Comparison of ENCODE assay signal across 20 cellular contexts in genomic region chr7:46784746-46785145, GRCh38.
DNase-seq lines count a peak whose midpoint lies in the region; ATAC-seq, FAIRE-seq and TF ChIP-seq lines count a peak whose summit lies in the region.
"Had no signal": no experiment of that assay in that cellular context is flagged by ENCODE, and none has a peak within 500 bp of the region (broad histone marks: within the 10 kb centered on the region; RNA-seq: fewer than 3 reads in every experiment).

No MANE protein-coding gene starts in this region.

- intact Hi-C loops in HepG2 (cut with micrococcal nuclease; ENCODE audit: unreplicated experiment): no loop called here

- FAIRE-seq in HepG2 (lab: Jason Lieb, UNC): no peak
- FAIRE-seq: islet of Langerhans, TTC549 had no signal

- TF ChIP-seq POLR2A in HepG2 (IDR thresholded peaks at IDR 0.05; ENCODE audit: insufficient read depth in 1 of 2, low read depth in 2 of 2, low read length in 2 of 2): no peak

- H4K20me1 ChIP-seq in hepatocyte (ENCODE audit: insufficient read depth, poor library complexity, severe bottlenecking): no peaks in the 10 kb centered on the region
- H4K20me1 ChIP-seq in HepG2 (ENCODE audit: insufficient read depth, low read length): no peaks in the 10 kb centered on the region

- in situ Hi-C loops in HepG2 (cut with HindIII; ENCODE audit: extremely low pct_ligation_motif_present, low pct_unique_long_range_greater_than_20kb): no loop called here

- H3K9me2 ChIP-seq in hepatocyte (replicated peaks; ENCODE audit: insufficient read depth): no peaks in the 10 kb centered on the region

- H3K79me2 ChIP-seq in hepatocyte: no peaks in the 10 kb centered on the region
- H3K79me2 ChIP-seq in HepG2 (ENCODE audit: insufficient read depth, low read length): no peaks in the 10 kb centered on the region

- H3K27ac ChIP-seq in hepatocyte (no peak overlapping the region), HepG2 (ENCODE audit: extremely low read length, insufficient read depth, low read length) (no peak overlapping the region)
- H3K27ac ChIP-seq: KMS-11, tibial artery had no signal

- no peak for TF ChIP-seq CTCF in AG09309 (IDR thresholded peaks at IDR 0.05; ENCODE audit: control insufficient read depth, insufficient read depth, low read depth, low read length, missing control alignments)
- no peak for TF ChIP-seq CTCF in hepatocyte (IDR thresholded peaks at IDR 0.05; ENCODE audit: poor library complexity)
- TF ChIP-seq CTCF in HepG2 (CRISPR knock-in tag; IDR thresholded peaks at IDR 0.05): no peak

- ATAC-seq in HepG2: no peak

- H2AFZ ChIP-seq in hepatocyte (no peak overlapping the region), HepG2 (ENCODE audit: low read length) (no peak overlapping the region)

- H3K4me1 ChIP-seq in hepatocyte (ENCODE audit: insufficient read depth): peaks cover 5% of the 10 kb centered on the region
- H3K4me1 ChIP-seq in HepG2 (ENCODE audit: insufficient read depth, low read length): no peaks in the 10 kb centered on the region
- H3K4me1 ChIP-seq: tibial artery had no signal

- POLR2A ChIA-PET in HepG2 (lab: Yijun Ruan, JAX): no interaction called here

- TF ChIP-seq RAD21 in HepG2 (CRISPR knock-in tag; IDR thresholded peaks at IDR 0.05): no peak

- no TSS peak for BruUV-seq in HepG2 (replicated peaks; lab: Mats Ljungman, UMichigan)

- no peaks in the 10 kb centered on the region for H3K36me3 ChIP-seq in hepatocyte (replicated peaks; ENCODE audit: insufficient read depth, low read depth)
- H3K36me3 ChIP-seq in HepG2 (replicated peaks in 1 of 2; ENCODE audit: control insufficient read depth in 1 of 2, insufficient read depth in 2 of 2, low read length in 2 of 2): no peaks in the 10 kb centered on the region
- H3K36me3 ChIP-seq: tibial artery had no signal

- CTCF ChIA-PET in HepG2 (lab: Yijun Ruan, JAX; ENCODE audit: low intra/inter-chr PET ratio, low total read pairs): no interaction called here

- TF ChIP-seq EP300 in HepG2 (IDR thresholded peaks at IDR 0.05; ENCODE audit: low read depth in 2 of 2, low read length in 2 of 2) (no peak), HepG2 (CRISPR knock-in tag; IDR thresholded peaks at IDR 0.05; ENCODE audit: borderline replicate concordance) (no peak)

- no peak overlapping the region for H3K9ac ChIP-seq in HepG2 (ENCODE audit: insufficient read depth, low read depth, low read length)
- H3K9ac ChIP-seq: KMS-11 had no signal

- no peak overlapping the region for H3K4me2 ChIP-seq in hepatocyte
- H3K4me2 ChIP-seq in HepG2 (ENCODE audit: low read depth, low read length): no peak overlapping the region
- H3K4me2 ChIP-seq: KMS-11 had no signal

- no peak overlapping the region for H3K4me3 ChIP-seq in AG09309 (ENCODE audit: control insufficient read depth, low read depth, low read length)
- no peak overlapping the region for H3K4me3 ChIP-seq in hepatocyte
- no peak overlapping the region for H3K4me3 ChIP-seq in HepG2 (replicated peaks in 1 of 3; ENCODE audit: insufficient read depth in 1 of 3, low read depth in 2 of 3, low read length in 3 of 3)
- H3K4me3 ChIP-seq: tibial artery had no signal

- DNase-seq in AG09309 (ENCODE audit: low read depth) (peak; percentile 49), HT1080 (ENCODE audit: low read depth) (peak; percentile 91), astrocyte of the hippocampus (ENCODE audit: low read depth, low spot score) (peak; percentile 63), hepatocyte (ENCODE audit: low spot score) (peak; percentile 49), HepG2 (ENCODE audit: low spot score) (no peak), T-helper 1 cell (no peak)
- no peak for DNase-seq in stimulated activated CD4-positive, alpha-beta T cell treated with anti-CD3 and anti-CD28 coated beads, Interleukin-4, amount 100 ng/mL, for 1 hour
- DNase-seq in activated CD4-positive, alpha-beta T cell treated with anti-CD3 and anti-CD28 coated beads for 48 hours: no peak
- DNase-seq: activated CD8-positive, alpha-beta memory T cell treated with anti-CD3 and anti-CD28 coated beads for 24 hours; activated naive CD4-positive, alpha-beta T cell treated with Interleukin-2 at 50 U/mL for 16 hours; DMS79 treated with DMSO at 0.1 percent for 48 hours; foreskin melanocyte; NCI-H1694 treated with DMSO at 0.1 percent for 48 hours; NCI-H69; Right ventricle myocardium superior; stimulated activated CD4-positive, alpha-beta T cell treated with anti-CD3 and anti-CD28 coated beads, Interleukin-15, amount 100 ng/mL, for 24 hours; tibial artery had no signal

- WGBS in hepatocyte (ENCODE audit: low lambda C conversion rate, missing lambda C conversion rate): 80% methylated on average over 1 of the region's 1 CpG
- WGBS in HepG2 (ENCODE audit: low lambda C conversion rate): 36% methylated on average over 1 of the region's 1 CpG

- H3K9me3 ChIP-seq in hepatocyte (ENCODE audit: low read depth): no peaks in the 10 kb centered on the region
- peaks cover 7% of the 10 kb centered on the region for H3K9me3 ChIP-seq in HepG2 (ENCODE audit: low read length)
- H3K9me3 ChIP-seq: tibial artery had no signal

- H3K27me3 ChIP-seq in hepatocyte (no peaks in the 10 kb centered on the region), HepG2 (ENCODE audit: control insufficient read depth in 1 of 2, insufficient read depth in 2 of 2, low read length in 2 of 2) (no peaks in the 10 kb centered on the region)
- H3K27me3 ChIP-seq: tibial artery had no signal

TF ChIP-seq in HepG2, 621 proteins besides CTCF, POLR2A, EP300 and RAD21:
- TF ChIP-seq TFAP4 (IDR thresholded peaks at IDR 0.05; ENCODE audit: borderline replicate concordance, low read depth): no peak
- no peak for TF ChIP-seq ZNF274 (CRISPR knock-in tag; IDR thresholded peaks at IDR 0.05)
- TF ChIP-seq NONO (IDR thresholded peaks at IDR 0.05): no peak
- TF ChIP-seq NONO (CRISPR knock-in tag; conservative IDR thresholded peaks at IDR 0.05): no peak
- no peak for TF ChIP-seq ZNF816 (CRISPR knock-in tag; IDR thresholded peaks at IDR 0.05; ENCODE audit: borderline replicate concordance)
- TF ChIP-seq EHMT2 (IDR thresholded peaks at IDR 0.05; ENCODE audit: borderline replicate concordance, low read depth, low read length): no peak
- no peak for TF ChIP-seq KDM4B (CRISPR knock-in tag; IDR thresholded peaks at IDR 0.05)
- no peak for TF ChIP-seq ZNF614 (CRISPR knock-in tag; IDR thresholded peaks at IDR 0.05; ENCODE audit: borderline replicate concordance)
- no peak for TF ChIP-seq NPAS2 (CRISPR knock-in tag; IDR thresholded peaks at IDR 0.05; ENCODE audit: borderline replicate concordance)
- no peak for TF ChIP-seq SCMH1 (CRISPR knock-in tag; IDR thresholded peaks at IDR 0.05; ENCODE audit: borderline replicate concordance)
- no peak for TF ChIP-seq BRF2 (CRISPR knock-in tag; IDR thresholded peaks at IDR 0.05)
- TF ChIP-seq FOXO4 (CRISPR knock-in tag; conservative IDR thresholded peaks at IDR 0.05): no peak
TF ChIP-seq in HepG2: peak in this region for 0.

Comparison
In these comparisons a context has a peak if more than half of its experiments do, and no peak if none do; other contexts are left out.
1. DNase-seq: peak in AG09309 (single experiment), HT1080 (single experiment), astrocyte of the hippocampus (single experiment) and hepatocyte (single experiment); none in stimulated activated CD4-positive, alpha-beta T cell treated with anti-CD3 and anti-CD28 coated beads, Interleukin-4, amount 100 ng/mL, for 1 hour (single experiment), HepG2 (single experiment), activated CD4-positive, alpha-beta T cell treated with anti-CD3 and anti-CD28 coated beads for 48 hours (single experiment) and T-helper 1 cell (0 of 5).